In genomic region chr2:242088471-242089212, GRCh38 we compare ENCODE assay signal across 8 cellular contexts.
DNase-seq lines count a peak whose midpoint lies in the region; ATAC-seq and TF ChIP-seq lines count a peak whose summit lies in the region.

No MANE protein-coding gene starts in this region.

- peaks cover 0 to 4% of the 10 kb centered on the region in 2 donors for H3K36me3 Mint-ChIP-seq in CD4-positive, alpha-beta memory T cell
- no peaks in the 10 kb centered on the region for H3K36me3 Mint-ChIP-seq in activated CD4-positive, alpha-beta memory T cell treated with anti-CD3 and anti-CD28 coated beads for 36 hours

- WGBS in lung, 2 donors: 0 to 1% methylated on average over 62 to 103 of the region's 103 CpGs

- ATAC-seq in GM19452 (IDR thresholded peaks at IDR 0.05; ENCODE audit: unreplicated experiment) (peak; percentile 83), HG03565 (IDR thresholded peaks at IDR 0.05; ENCODE audit: unreplicated experiment) (peak; percentile 82), lung (ENCODE audit: insufficient read depth, low FRiP score) (peak; percentile 97)

- H3K36me3 ChIP-seq in CD4-positive, alpha-beta memory T cell (ENCODE audit: insufficient read depth, low read length): no peaks in the 10 kb centered on the region
- H3K36me3 ChIP-seq in lung (ENCODE audit: control insufficient read depth in 2 of 2, insufficient read depth in 2 of 2, low read length in 2 of 2): no peaks in the 10 kb centered on the region

- H3K4me3 ChIP-seq in CD4-positive, alpha-beta memory T cell (ENCODE audit: low read length in 2 of 2): peak overlapping the region in 1 of 2 donors; percentile 45
- H3K4me3 ChIP-seq in lung: peak overlapping the region; percentile 75

- POLR2A ChIA-PET in CD4-positive, alpha-beta memory T cell (lab: Charles Lee; ENCODE audit: partially characterized antibody): no interaction called here
- POLR2A ChIA-PET in activated CD4-positive, alpha-beta memory T cell treated with anti-CD3 and anti-CD28 coated beads for 36 hours (lab: Charles Lee): no interaction called here

- H3K4me1 Mint-ChIP-seq in CD4-positive, alpha-beta memory T cell: peaks cover 25 to 46% (median 31%) of the 10 kb centered on the region in 4 donors
- H3K4me1 Mint-ChIP-seq in activated CD4-positive, alpha-beta memory T cell treated with anti-CD3 and anti-CD28 coated beads for 36 hours (ENCODE audit: low read depth): peaks cover 37% of the 10 kb centered on the region

- H3K4me1 ChIP-seq in CD4-positive, alpha-beta memory T cell (ENCODE audit: insufficient read depth, low read length): peaks cover 18% of the 10 kb centered on the region
- no peaks in the 10 kb centered on the region for H3K4me1 ChIP-seq in lung (ENCODE audit: control insufficient read depth in 2 of 2, insufficient read depth in 2 of 2, low read length in 2 of 2)

- H3K27ac Mint-ChIP-seq in CD4-positive, alpha-beta memory T cell: peak overlapping the region; percentile 79 to 97 (median 91)
- peak overlapping the region; percentile 18 for H3K27ac Mint-ChIP-seq in activated CD4-positive, alpha-beta memory T cell treated with anti-CD3 and anti-CD28 coated beads for 36 hours

- CTCF ChIA-PET in CD4-positive, alpha-beta memory T cell (lab: Charles Lee; ENCODE audit: partially characterized antibody): no interaction called here
- CTCF ChIA-PET in activated CD4-positive, alpha-beta memory T cell treated with anti-CD3 and anti-CD28 coated beads for 36 hours (lab: Charles Lee): no interaction called here

- H3K9me3 ChIP-seq in CD4-positive, alpha-beta memory T cell (ENCODE audit: control insufficient read depth in 1 of 2, low read length in 2 of 2): no peaks in the 10 kb centered on the region
- no peaks in the 10 kb centered on the region for H3K9me3 ChIP-seq in lung (ENCODE audit: control insufficient read depth in 2 of 2, insufficient read depth in 1 of 2, low read length in 1 of 2)

- DNase-seq in CD4-positive, alpha-beta memory T cell: peak; percentile 92 to 94 (median 92)
- DNase-seq in NCI-H82 (lab: John Stamatoyannopoulos, UW) (peak; percentile 89), ecto neural progenitor cell (ENCODE audit: low spot score) (peak; percentile 94), lung (ENCODE audit: low spot score) (peak; percentile 93)
- DNase-seq in activated CD4-positive, alpha-beta memory T cell treated with anti-CD3 and anti-CD28 coated beads for 36 hours: peak; percentile 95
- peak; percentile 82 to 90 (median 88) for DNase-seq in stimulated activated CD4-positive, alpha-beta T cell treated with anti-CD3 and anti-CD28 coated beads, TNF-alpha, amount 100 ng/mL, for 4 hours (ENCODE audit: low read depth in 3 of 3)

- no peak for TF ChIP-seq CTCF in lung (IDR thresholded peaks at IDR 0.05; ENCODE audit: control extremely low read depth, extremely low read depth)

- peak overlapping the region; percentile 82 to 96 (median 90) for H3K4me3 Mint-ChIP-seq in CD4-positive, alpha-beta memory T cell
- H3K4me3 Mint-ChIP-seq in activated CD4-positive, alpha-beta memory T cell treated with anti-CD3 and anti-CD28 coated beads for 36 hours: peak overlapping the region; percentile 82

- H3K27me3 ChIP-seq in CD4-positive, alpha-beta memory T cell (ENCODE audit: insufficient read depth, low read length): no peaks in the 10 kb centered on the region
- H3K27me3 ChIP-seq in lung (ENCODE audit: control insufficient read depth, insufficient read depth): no peaks in the 10 kb centered on the region

- intact Hi-C loops in CD4-positive, alpha-beta memory T cell (cut with micrococcal nuclease): loop anchor here (2.0 kb wide), 1 partner anchor 58 kb away; no protein-coding TSS in a partner anchor
- intact Hi-C loops in activated CD4-positive, alpha-beta memory T cell treated with anti-CD3 and anti-CD28 coated beads for 36 hours (cut with micrococcal nuclease): loop anchor here (5.0 kb wide), 1 partner anchor 121 kb away; no protein-coding TSS in a partner anchor

- H3K27me3 Mint-ChIP-seq in CD4-positive, alpha-beta memory T cell: peaks cover 0 to 4% of the 10 kb centered on the region in 2 donors
- H3K27me3 Mint-ChIP-seq in activated CD4-positive, alpha-beta memory T cell treated with anti-CD3 and anti-CD28 coated beads for 36 hours: no peaks in the 10 kb centered on the region

- H3K9me3 Mint-ChIP-seq in CD4-positive, alpha-beta memory T cell: no peaks in the 10 kb centered on the region
- H3K9me3 Mint-ChIP-seq in activated CD4-positive, alpha-beta memory T cell treated with anti-CD3 and anti-CD28 coated beads for 36 hours: no peaks in the 10 kb centered on the region

- H3K27ac ChIP-seq in CD4-positive, alpha-beta memory T cell (ENCODE audit: low read depth, low read length): peak overlapping the region; percentile 69
- H3K27ac ChIP-seq in lung (ENCODE audit: low read depth in 1 of 2, low read length in 1 of 2): peak overlapping the region; percentile 9 to 73
